In the genomic region with DNA sequence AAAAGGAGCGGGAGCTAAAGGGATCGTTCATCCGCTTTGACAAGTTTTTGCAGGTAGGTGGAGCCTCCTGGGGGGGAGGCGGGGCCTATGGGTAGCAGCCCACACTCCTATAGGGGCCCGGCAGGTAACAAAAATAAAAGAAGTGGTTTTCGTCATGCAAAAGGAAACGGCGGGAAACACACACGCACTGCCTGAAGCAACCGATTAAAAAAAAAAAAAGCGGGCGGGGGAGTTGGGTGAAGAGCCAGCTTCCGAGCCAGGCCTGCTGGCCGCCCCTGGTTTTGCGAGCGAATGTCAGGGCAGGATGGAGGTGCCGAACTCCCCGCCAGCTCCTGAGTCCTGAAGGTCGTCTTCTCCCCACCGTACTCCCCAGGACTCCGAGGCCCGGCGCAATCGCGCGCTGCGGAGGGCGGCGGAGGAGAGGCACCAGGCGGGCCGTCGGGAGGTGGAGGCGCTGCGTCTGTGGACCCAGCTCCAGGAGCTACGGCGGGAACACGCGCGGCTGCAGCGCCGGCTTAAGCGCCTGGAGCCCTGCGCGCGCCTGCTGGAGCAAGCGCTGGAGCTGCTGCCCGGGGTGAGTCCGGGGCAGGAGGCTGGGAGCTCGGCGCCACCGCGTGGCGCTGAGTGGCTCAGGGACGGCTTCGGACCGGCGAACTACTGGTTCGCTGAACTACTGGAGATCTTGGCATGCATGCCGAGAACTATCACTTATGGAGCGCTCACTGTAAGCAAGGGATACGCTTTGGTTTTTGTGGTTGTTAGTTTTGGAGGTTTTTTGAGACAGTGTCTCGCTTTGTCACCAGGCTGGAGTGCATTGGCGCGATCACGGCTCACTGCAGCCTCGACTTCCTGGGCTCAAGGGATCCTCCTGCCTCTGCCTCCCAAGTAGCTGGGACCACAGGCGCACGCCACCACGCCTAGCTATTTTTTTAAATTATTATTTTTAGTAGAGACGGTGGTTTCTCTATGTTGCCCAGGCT, we compare ENCODE assay signal across 8 cellular contexts. TPM values are rescaled to one million over a fixed set of nuclear protein-coding genes. Genes with fewer than 3 reads are reported as not detected.
DNase-seq lines count a peak whose midpoint lies in the region; ATAC-seq and TF ChIP-seq lines count a peak whose summit lies in the region.

No MANE protein-coding gene starts in this region.

- H3K27ac ChIP-seq in BLaER1 = no peak overlapping the region

- no peaks in the 10 kb centered on the region for H3K9me3 ChIP-seq in BLaER1

- TF ChIP-seq CTCF in osteocyte (IDR thresholded peaks at IDR 0.05) = peak; percentile 65

- peak overlapping the region; percentile 59 for H3K4me3 ChIP-seq in BLaER1

- intact Hi-C loops in head of caudate nucleus (cut with DNase I) = loop anchor here (2.0 kb wide), 1 partner anchor 104 kb away; no protein-coding TSS in a partner anchor

- H3K36me3 Mint-ChIP-seq in activated naive CD4-positive, alpha-beta T cell treated with anti-CD3 and anti-CD28 coated beads, Interleukin-2, amount 50 U/mL, for 72 hours = no peaks in the 10 kb centered on the region
- H3K36me3 Mint-ChIP-seq in osteocyte (ENCODE audit: unreplicated experiment) = peaks cover 8% of the 10 kb centered on the region

- H3K27me3 ChIP-seq in BLaER1 = peaks cover 66% of the 10 kb centered on the region

- H3K4me2 ChIP-seq in BLaER1 = peak overlapping the region; percentile 82

- H3K4me1 Mint-ChIP-seq in osteocyte (ENCODE audit: unreplicated experiment) = peaks cover 13% of the 10 kb centered on the region

- peaks cover 76% of the 10 kb centered on the region for H3K4me1 ChIP-seq in BLaER1

- H4K20me1 ChIP-seq in BLaER1 = peaks cover 46% of the 10 kb centered on the region

- ATAC-seq in GM19452 (IDR thresholded peaks at IDR 0.05; ENCODE audit: unreplicated experiment) = peak; percentile 70
- peak; percentile 81 to 87 for ATAC-seq in activated naive CD4-positive, alpha-beta T cell treated with anti-CD3 and anti-CD28 coated beads, Interleukin-2, amount 50 U/mL, for 72 hours

- DNase-seq in M059J (ENCODE audit: low read depth) = peak; percentile 83
- peak; percentile 74 for DNase-seq in SK-N-DZ (ENCODE audit: low spot score)
- DNase-seq in activated naive CD4-positive, alpha-beta T cell treated with anti-CD3 and anti-CD28 coated beads, Interleukin-2, amount 50 U/mL, for 72 hours (ENCODE audit: low spot score in 2 of 2) = peak; percentile 62 to 75
- peak; percentile 61 to 90 (median 81) for DNase-seq in head of caudate nucleus
- DNase-seq in osteocyte (ENCODE audit: extremely low spot score, unreplicated experiment) = no peak
- peak; percentile 62 for DNase-seq in ureter (ENCODE audit: low spot score)

- H3K27me3 Mint-ChIP-seq in osteocyte (ENCODE audit: unreplicated experiment) = peaks cover 18% of the 10 kb centered on the region

- no peaks in the 10 kb centered on the region for H3K9me3 Mint-ChIP-seq in activated naive CD4-positive, alpha-beta T cell treated with anti-CD3 and anti-CD28 coated beads, Interleukin-2, amount 50 U/mL, for 72 hours
- no peaks in the 10 kb centered on the region for H3K9me3 Mint-ChIP-seq in osteocyte (ENCODE audit: unreplicated experiment)

- H3K9ac ChIP-seq in BLaER1 = peak overlapping the region; percentile 1; the same call in 1 of the 2 replicates

- peak overlapping the region; percentile 67 for H3K4me3 Mint-ChIP-seq in osteocyte (ENCODE audit: unreplicated experiment)

- H3K27ac Mint-ChIP-seq in activated naive CD4-positive, alpha-beta T cell treated with anti-CD3 and anti-CD28 coated beads, Interleukin-2, amount 50 U/mL, for 72 hours = peak overlapping the region in 1 of 2 donors; percentile 3
- no peak overlapping the region for H3K27ac Mint-ChIP-seq in osteocyte (ENCODE audit: unreplicated experiment)

- peaks cover 15% of the 10 kb centered on the region for H3K36me3 ChIP-seq in BLaER1

RNA-seq across cellular contexts. Expression of gene CFAP73, which starts 3.6 kb away (rescaled TPM):
- total RNA-seq in M059J (2014; rRNA removed; shearing (Covaris generic)) = not detected in 2 replicates
- not detected in 2 replicates for polyA plus RNA-seq in SK-N-DZ (2014; cell fraction: cytosol; rRNA removed)
- not detected in 2 replicates for polyA plus RNA-seq in SK-N-DZ (2014; cell fraction: nucleus; rRNA removed)
- under 1 TPM; 0.45 to 0.98 TPM for total RNA-seq in activated naive CD4-positive, alpha-beta T cell treated with anti-CD3 and anti-CD28 coated beads, Interleukin-2, amount 50 U/mL, for 72 hours
- total RNA-seq in osteocyte = not detected in 2 replicates
- not detected for total RNA-seq in ureter

RNA-seq across cellular contexts. Expression of gene RASAL1, which starts 17.6 kb away (rescaled TPM):
- total RNA-seq in M059J (2014; rRNA removed; shearing (Covaris generic)) = not detected in 2 replicates
- not detected in 2 replicates for polyA plus RNA-seq in SK-N-DZ (2014; cell fraction: cytosol; rRNA removed)
- 0.07 TPM in 1 of 2 replicates, not detected in the other for polyA plus RNA-seq in SK-N-DZ (2014; cell fraction: nucleus; rRNA removed)
- total RNA-seq in activated naive CD4-positive, alpha-beta T cell treated with anti-CD3 and anti-CD28 coated beads, Interleukin-2, amount 50 U/mL, for 72 hours = 10 to 100 TPM in 1 of 2 donors, 1 to 10 TPM in 1; 9.8 to 15.1 TPM
- not detected in 2 replicates for total RNA-seq in osteocyte
- total RNA-seq in ureter = 1.6 TPM

RNA-seq across cellular contexts. Expression of gene DDX54, which starts 32.2 kb away (rescaled TPM):
- 21.3 and 43.1 TPM in 2 replicates for total RNA-seq in M059J (2014; rRNA removed; shearing (Covaris generic))
- polyA plus RNA-seq in SK-N-DZ (2014; cell fraction: cytosol; rRNA removed) = 34.7 and 39.3 TPM in 2 replicates
- polyA plus RNA-seq in SK-N-DZ (2014; cell fraction: nucleus; rRNA removed) = 32.1 and 56.8 TPM in 2 replicates
- total RNA-seq in activated naive CD4-positive, alpha-beta T cell treated with anti-CD3 and anti-CD28 coated beads, Interleukin-2, amount 50 U/mL, for 72 hours = 10 to 100 TPM; 77.3 to 96.2 TPM
- total RNA-seq in osteocyte = 52.8 and 52.9 TPM in 2 replicates
- 65.2 TPM for total RNA-seq in ureter

RNA-seq across cellular contexts. Expression of gene RITA1, which starts 32.4 kb away (rescaled TPM):
- 28.8 and 47.2 TPM in 2 replicates for total RNA-seq in M059J (2014; rRNA removed; shearing (Covaris generic))
- 31.5 and 32.0 TPM in 2 replicates for polyA plus RNA-seq in SK-N-DZ (2014; cell fraction: cytosol; rRNA removed)
- polyA plus RNA-seq in SK-N-DZ (2014; cell fraction: nucleus; rRNA removed) = 16.6 and 17.2 TPM in 2 replicates
- 10 to 100 TPM; 15.8 to 26.3 TPM for total RNA-seq in activated naive CD4-positive, alpha-beta T cell treated with anti-CD3 and anti-CD28 coated beads, Interleukin-2, amount 50 U/mL, for 72 hours
- total RNA-seq in osteocyte (19.9 and 20.5 TPM in 2 replicates), ureter (11.6 TPM)
